In genomic region chr11:34647131-34647530, GRCh38 we compare ENCODE assay signal across 23 cellular contexts. TPM values are rescaled to one million over a fixed set of nuclear protein-coding genes. Genes with fewer than 3 reads are reported as not detected.
DNase-seq lines count a peak whose midpoint lies in the region; TF ChIP-seq lines count a peak whose summit lies in the region.
"Had no signal": no experiment of that assay in that cellular context is flagged by ENCODE, and none has a peak within 500 bp of the region (broad histone marks: within the 10 kb centered on the region; RNA-seq: fewer than 3 reads in every experiment).

No MANE protein-coding gene starts in this region.

- no peak for TF ChIP-seq EP300 in suprapubic skin (IDR thresholded peaks at IDR 0.05)

- peaks cover 76% of the 10 kb centered on the region for H3K4me1 ChIP-seq in suprapubic skin
- H3K4me1 ChIP-seq: esophagus muscularis mucosa had no signal

- TF ChIP-seq CTCF in fibroblast of mammary gland (conservative IDR thresholded peaks at IDR 0.05; ENCODE audit: control insufficient read depth, insufficient read depth, low read depth, low read length) (no peak), suprapubic skin (IDR thresholded peaks at IDR 0.05) (no peak)

- TF ChIP-seq POLR2A in suprapubic skin (IDR thresholded peaks at IDR 0.05), result no peak

- H3K27me3 ChIP-seq in suprapubic skin, result no peaks in the 10 kb centered on the region
- H3K27me3 ChIP-seq: adrenal gland had no signal

- H3K4me3 ChIP-seq in fibroblast of mammary gland (ENCODE audit: control insufficient read depth, low read depth, low read length) (no peak overlapping the region), suprapubic skin (no peak overlapping the region)
- H3K4me3 ChIP-seq: adrenal gland, esophagus muscularis mucosa, skin epidermis had no signal

- 44% methylated on average over 2 of the region's 2 CpGs for WGBS in suprapubic skin

- H3K36me3 ChIP-seq in suprapubic skin, result no peaks in the 10 kb centered on the region
- H3K36me3 ChIP-seq: adrenal gland, esophagus muscularis mucosa had no signal

- peak overlapping the region; percentile 44 for H3K27ac ChIP-seq in suprapubic skin
- H3K27ac ChIP-seq: adrenal gland, esophagus muscularis mucosa had no signal

- H3K9me3 ChIP-seq in suprapubic skin, result no peaks in the 10 kb centered on the region
- H3K9me3 ChIP-seq: adrenal gland, esophagus muscularis mucosa had no signal

- DNase-seq in EH (ENCODE audit: low read depth) (peak; percentile 46), RPMI7951 (ENCODE audit: low read depth) (peak; percentile 79), fibroblast of mammary gland (ENCODE audit: low read depth) (peak; percentile 43), suprapubic skin (ENCODE audit: low spot score in 2 of 2) (no peak), glomerular visceral epithelial cell (ENCODE audit: extremely low spot score) (no peak), HUDEP-2 (lab: John Stamatoyannopoulos, UW; ENCODE audit: unreplicated experiment in 76 of 76) (no peak)
- no peak for DNase-seq in stimulated activated CD4-positive, alpha-beta T cell treated with anti-CD3 and anti-CD28 coated beads, Interleukin-15, amount 100 ng/mL, for 24 hours
- DNase-seq: activated CD8-positive, alpha-beta T cell treated with anti-CD3 and anti-CD28 coated beads, Interleukin-2, amount 10 ng/mL, durations not matched to agents 7 days and 5 days; activated T-cell treated with anti-CD3 and anti-CD28 coated beads, Interleukin-2, amount 50 U/mL, for 24 hours; adrenal gland; AML-193; CD8-positive, alpha-beta memory T cell; DMS153; effector memory CD4-positive, alpha-beta T cell; head of caudate nucleus; KG1; kidney glomerular epithelial cell; NCI-H510A treated with DMSO at 0.1 percent for 48 hours; PC-3; SIG-M5 had no signal

RNA-seq across cellular contexts. Expression of gene EHF, which starts 26.2 kb away (rescaled TPM):
- total RNA-seq in RPMI7951 (2014; rRNA removed; shearing (Covaris generic)), result 0.68 TPM in 1 of 2 replicates, not detected in the other
- total RNA-seq in suprapubic skin, result 100 to 1,000 TPM in 3 of 4 donors, 10 to 100 TPM in 1; 99.2 to 138 (median 118) TPM
- total RNA-seq: activated CD8-positive, alpha-beta T cell treated with anti-CD3 and anti-CD28 coated beads, Interleukin-2, amount 10 ng/mL, durations not matched to agents 7 days and 5 days; lung microvascular endothelial cell had no signal

Comparison
In these comparisons a context has a peak if more than half of its experiments do, and no peak if none do; other contexts are left out.
1. DNase-seq: peak in EH (single experiment), RPMI7951 (single experiment) and fibroblast of mammary gland (single experiment); none in suprapubic skin (0 of 2), glomerular visceral epithelial cell (single experiment), HUDEP-2 (0 of 76) and stimulated activated CD4-positive, alpha-beta T cell treated with anti-CD3 and anti-CD28 coated beads, Interleukin-15, amount 100 ng/mL, for 24 hours (single experiment).
2. RNA of gene EHF, which starts 26.2 kb away (total RNA-seq): 99.2 to 138 TPM in suprapubic skin; 0.68 TPM in RPMI7951; every median in the first group is over 10 times any median in the second.